In the genomic region with DNA sequence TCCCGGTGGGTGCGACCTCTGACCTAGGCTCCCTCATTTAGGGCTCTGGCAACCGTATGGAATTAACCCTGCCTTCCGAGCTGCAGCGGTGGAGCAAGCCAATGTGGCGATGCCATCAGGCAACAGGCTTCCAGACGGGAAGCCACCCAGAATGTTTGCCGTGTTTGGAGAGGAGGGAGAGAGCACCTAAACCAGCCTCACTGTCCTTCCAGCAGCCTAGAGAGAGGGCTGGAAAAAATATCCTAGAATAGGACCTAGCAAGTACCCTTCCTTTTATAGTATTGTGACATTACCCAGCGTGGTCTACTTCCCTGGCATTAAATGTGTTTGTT, we compare ENCODE assay signal across 8 cellular contexts. TPM values are rescaled to one million over a fixed set of nuclear protein-coding genes. Genes with fewer than 3 reads are reported as not detected.
DNase-seq lines count a peak whose midpoint lies in the region; ATAC-seq lines count a peak whose summit lies in the region.

No MANE protein-coding gene starts in this region.

- no peaks in the 10 kb centered on the region for H3K27me3 ChIP-seq in thymus (ENCODE audit: control insufficient read depth, insufficient read depth)

- POLR2A ChIA-PET in activated CD4-positive, alpha-beta T cell treated with anti-CD3 and anti-CD28 coated beads for 36 hours (lab: Charles Lee), result no interaction called here

- no peaks in the 10 kb centered on the region for H3K36me3 ChIP-seq in thymus (ENCODE audit: control insufficient read depth, insufficient read depth)

- 37% methylated on average over 9 of the region's 9 CpGs for WGBS in thymus

- no peaks in the 10 kb centered on the region for H3K9me3 Mint-ChIP-seq in activated CD4-positive, alpha-beta T cell treated with anti-CD3 and anti-CD28 coated beads for 36 hours (ENCODE audit: low read depth)
- no peaks in the 10 kb centered on the region for H3K9me3 Mint-ChIP-seq in activated naive CD8-positive, alpha-beta T cell (ENCODE audit: low read depth)
- H3K9me3 Mint-ChIP-seq in immature natural killer cell, result no peaks in the 10 kb centered on the region

- peaks cover 3% of the 10 kb centered on the region for H3K4me1 ChIP-seq in thymus (ENCODE audit: control insufficient read depth, insufficient read depth, low read length)

- H3K36me3 Mint-ChIP-seq in activated CD4-positive, alpha-beta T cell treated with anti-CD3 and anti-CD28 coated beads for 36 hours (ENCODE audit: low read depth), result no peaks in the 10 kb centered on the region
- H3K36me3 Mint-ChIP-seq in activated naive CD8-positive, alpha-beta T cell, result no peaks in the 10 kb centered on the region
- H3K36me3 Mint-ChIP-seq in immature natural killer cell, result no peaks in the 10 kb centered on the region

- peak overlapping the region; percentile 10 for H3K27ac Mint-ChIP-seq in activated CD4-positive, alpha-beta T cell treated with anti-CD3 and anti-CD28 coated beads for 36 hours
- H3K27ac Mint-ChIP-seq in activated naive CD8-positive, alpha-beta T cell, result peak overlapping the region; percentile 24
- H3K27ac Mint-ChIP-seq in immature natural killer cell, result peak overlapping the region; percentile 18 to 91 (median 80)

- H3K27me3 Mint-ChIP-seq in activated CD4-positive, alpha-beta T cell treated with anti-CD3 and anti-CD28 coated beads for 36 hours, result peaks cover 24% of the 10 kb centered on the region
- H3K27me3 Mint-ChIP-seq in activated naive CD8-positive, alpha-beta T cell, result peaks cover 5% of the 10 kb centered on the region
- H3K27me3 Mint-ChIP-seq in immature natural killer cell (ENCODE audit: low read depth in 3 of 3), result peaks cover 5 to 13% (median 9%) of the 10 kb centered on the region in 3 donors

- no peak for ATAC-seq in activated CD4-positive, alpha-beta T cell treated with anti-CD3 and anti-CD28 coated beads for 36 hours
- no peak for ATAC-seq in GM18907 (IDR thresholded peaks at IDR 0.05; ENCODE audit: unreplicated experiment)

- H3K9me3 ChIP-seq in thymus (ENCODE audit: control insufficient read depth), result no peaks in the 10 kb centered on the region

- CTCF ChIA-PET in activated CD4-positive, alpha-beta T cell treated with anti-CD3 and anti-CD28 coated beads for 36 hours (lab: Charles Lee), result interaction anchor here (0.7 to 5.3 kb wide), 6 partner anchors 11 to 95 kb away, joined by 3 to 51 read pairs (median 4); no protein-coding TSS in a partner anchor

- DNase-seq in activated CD4-positive, alpha-beta T cell treated with anti-CD3 and anti-CD28 coated beads for 36 hours, result no peak
- DNase-seq in activated CD4-positive, alpha-beta T cell treated with anti-CD3 and anti-CD28 coated beads for 1 hour, result no peak
- DNase-seq in immature natural killer cell (no peak), OCI-M1 (lab: John Stamatoyannopoulos, UW) (no peak)
- no peak for DNase-seq in stimulated activated CD4-positive, alpha-beta T cell treated with anti-CD3 and anti-CD28 coated beads, Interleukin-4, amount 100 ng/mL, for 4 hours

- peaks cover 42% of the 10 kb centered on the region for H3K4me1 Mint-ChIP-seq in activated CD4-positive, alpha-beta T cell treated with anti-CD3 and anti-CD28 coated beads for 36 hours
- peaks cover 32% of the 10 kb centered on the region for H3K4me1 Mint-ChIP-seq in activated naive CD8-positive, alpha-beta T cell (ENCODE audit: low read depth)
- H3K4me1 Mint-ChIP-seq in immature natural killer cell, result peaks cover 30 to 46% of the 10 kb centered on the region in 2 donors

- intact Hi-C loops in activated CD4-positive, alpha-beta T cell treated with anti-CD3 and anti-CD28 coated beads for 36 hours (cut with DNase I, micrococcal nuclease), result loop anchor here (2.0 to 10.0 kb wide), 7 partner anchors 484 to 1791 kb away; partner anchors contain the start of genes KIF21A (in 2 of the 2), ALG10B (in 1 of the 2) and CPNE8 (in 1 of the 2)

- H3K27ac ChIP-seq in thymus (ENCODE audit: low read depth), result no peak overlapping the region

- peak overlapping the region; percentile 72 for H3K4me3 Mint-ChIP-seq in activated CD4-positive, alpha-beta T cell treated with anti-CD3 and anti-CD28 coated beads for 36 hours
- H3K4me3 Mint-ChIP-seq in activated naive CD8-positive, alpha-beta T cell, result peak overlapping the region; percentile 87
- H3K4me3 Mint-ChIP-seq in immature natural killer cell, result peak overlapping the region; percentile 81 to 95 (median 90)

- H3K4me3 ChIP-seq in thymus (ENCODE audit: low read length), result peak overlapping the region; percentile 65

RNA-seq across cellular contexts. Expression of gene SLC2A13, which starts 0.3 kb away (rescaled TPM):
- 1 to 10 TPM; 2.3 to 3.9 TPM for total RNA-seq in activated CD4-positive, alpha-beta T cell treated with anti-CD3 and anti-CD28 coated beads for 36 hours
- polyA plus RNA-seq in immature natural killer cell (1 to 10 TPM in 2 of 3 donors, not detected in 1; 1.8 to 5.9 TPM), thymus (2.6 TPM)

Comparison
In these comparisons a context has a peak if more than half of its experiments do, and no peak if none do; other contexts are left out.
1. H3K27ac Mint-ChIP-seq: peak in every context shown above with its lines; median percentile 80 in immature natural killer cell; 24 in activated naive CD8-positive, alpha-beta T cell; 10 in activated CD4-positive, alpha-beta T cell treated with anti-CD3 and anti-CD28 coated beads for 36 hours.